Comparison of ENCODE assay signal across 1 cellular context in genomic region chr7:101386177-101386557, GRCh38.
TF ChIP-seq lines count a peak whose summit lies in the region.

No MANE protein-coding gene starts in this region.

TF ChIP-seq in GM23338, 12 proteins besides CTCF, POLR2A, EP300 and RAD21 (continued from another document):
- no peak for TF ChIP-seq ETS1 (IDR thresholded peaks at IDR 0.05)
- TF ChIP-seq NANOG (IDR thresholded peaks at IDR 0.05; ENCODE audit: borderline replicate concordance), result no peak
- no peak for TF ChIP-seq CREB1 (CRISPR knock-in tag; IDR thresholded peaks at IDR 0.05; ENCODE audit: low read depth)
- TF ChIP-seq REST (IDR thresholded peaks at IDR 0.05; ENCODE audit: unreplicated experiment), result no peak
- TF ChIP-seq ZNF114 (CRISPR knock-in tag; IDR thresholded peaks at IDR 0.05), result no peak
- no peak for TF ChIP-seq EZH2 (IDR thresholded peaks at IDR 0.05; ENCODE audit: low read depth, unreplicated experiment)
- no peak for TF ChIP-seq JUNB (IDR thresholded peaks at IDR 0.05; ENCODE audit: unreplicated experiment)
- TF ChIP-seq POLR2AphosphoS5 (IDR thresholded peaks at IDR 0.05; ENCODE audit: low read depth), result no peak
- TF ChIP-seq ZNF462 (CRISPR knock-in tag; IDR thresholded peaks at IDR 0.05), result no peak
- no peak for TF ChIP-seq ZNF331 (CRISPR knock-in tag; IDR thresholded peaks at IDR 0.05; ENCODE audit: low read depth)
